In genomic region chr22:23685205-23685784, GRCh38 we compare ENCODE assay signal across 21 cellular contexts. TPM values are rescaled to one million over a fixed set of nuclear protein-coding genes. Genes with fewer than 3 reads are reported as not detected.
DNase-seq lines count a peak whose midpoint lies in the region; ATAC-seq and TF ChIP-seq lines count a peak whose summit lies in the region.
"Had no signal": no experiment of that assay in that cellular context is flagged by ENCODE, and none has a peak within 500 bp of the region (broad histone marks: within the 10 kb centered on the region; RNA-seq: fewer than 3 reads in every experiment).

No MANE protein-coding gene starts in this region.

- H3K9me3 ChIP-seq in IMR-90 (ENCODE audit: control insufficient read depth, insufficient read depth, low read length): no peaks in the 10 kb centered on the region
- no peaks in the 10 kb centered on the region for H3K9me3 ChIP-seq in mesenchymal stem cell (ENCODE audit: control insufficient read depth, low read length)
- no peaks in the 10 kb centered on the region for H3K9me3 ChIP-seq in mucosa of descending colon
- H3K9me3 ChIP-seq: body of pancreas, prostate gland, upper lobe of right lung had no signal

- no peaks in the 10 kb centered on the region for H3K27me3 Mint-ChIP-seq in effector memory CD8-positive, alpha-beta T cell
- H3K27me3 Mint-ChIP-seq: naive B cell had no signal

- no peak overlapping the region for H4K91ac ChIP-seq in IMR-90 (ENCODE audit: insufficient read depth, low read depth, low read length)
- H4K91ac ChIP-seq in mesenchymal stem cell (ENCODE audit: low read length): no peak overlapping the region

- POLR2A ChIA-PET in IMR-90 (lab: Charles Lee; ENCODE audit: unreplicated experiment): interaction anchor here (0.6 kb wide), 1 partner anchor 523 kb away, joined by 8 read pairs; no protein-coding TSS in a partner anchor

- H3K4ac ChIP-seq in IMR-90 (ENCODE audit: low read depth, low read length) (no peak overlapping the region), mesenchymal stem cell (ENCODE audit: low read depth in 1 of 2, low read length in 2 of 2) (no peak overlapping the region)

- no peak overlapping the region for H3K27ac ChIP-seq in IMR-90 (ENCODE audit: insufficient read depth, low read length)
- no peak overlapping the region for H3K27ac ChIP-seq in mesenchymal stem cell (ENCODE audit: low read length, poor library complexity, severe bottlenecking)
- H3K27ac ChIP-seq: body of pancreas, C4-2B, prostate gland, upper lobe of right lung had no signal

- no peak for TF ChIP-seq POLR2A in IMR-90 (IDR thresholded peaks at IDR 0.05; ENCODE audit: low read depth, low read length)

- H3K4me2 ChIP-seq in IMR-90 (ENCODE audit: low read depth, low read length) (no peak overlapping the region), mesenchymal stem cell (ENCODE audit: low read length, poor library complexity, severe bottlenecking) (no peak overlapping the region)

- dilution Hi-C loops in IMR-90 (cut with HindIII; ENCODE audit: low sequenced_read_pairs, unreplicated experiment): no loop called here

- H3K4me3 ChIP-seq in IMR-90 (ENCODE audit: insufficient read depth, low read depth, low read length) (no peak overlapping the region), mesenchymal stem cell (ENCODE audit: insufficient read depth in 1 of 2, low read depth in 1 of 2, low read length in 2 of 2) (no peak overlapping the region), mucosa of descending colon (no peak overlapping the region)
- H3K4me3 ChIP-seq: body of pancreas, prostate gland, upper lobe of right lung had no signal

- in situ Hi-C loops in IMR-90 (cut with MboI; ENCODE audit: low sequenced_read_pairs): no loop called here

- DNase-seq in AG20443 (ENCODE audit: low spot score): peak; percentile 63
- peak; percentile 33 for DNase-seq in IMR-90
- no peak for DNase-seq in effector memory CD8-positive, alpha-beta T cell
- DNase-seq in mesenchymal stem cell: peak; percentile 13
- no peak for DNase-seq in amygdala (lab: John Stamatoyannopoulos, UW)
- DNase-seq in HK-2 (ENCODE audit: unreplicated experiment): no peak
- DNase-seq in mucosa of descending colon: no peak
- DNase-seq: kidney glomerular epithelial cell; naive B cell; NCI-H1436 treated with DMSO at 0.1 percent for 48 hours; PC-3; stimulated activated CD4-positive, alpha-beta T cell treated with anti-CD3 and anti-CD28 coated beads, Interleukin-2, amount 100 ng/mL, for 24 hours; stimulated activated CD8-positive, alpha-beta memory T cell treated with anti-CD3 and anti-CD28 coated beads, Interleukin-4, amount 100 ng/mL, for 48 hours; upper lobe of right lung had no signal

- H2AK5ac ChIP-seq in IMR-90 (ENCODE audit: low read depth, low read length): no peak overlapping the region
- H2AK5ac ChIP-seq in mesenchymal stem cell (ENCODE audit: low read length, severe bottlenecking): no peak overlapping the region

- H2BK120ac ChIP-seq in IMR-90 (ENCODE audit: low read depth, low read length) (no peak overlapping the region), mesenchymal stem cell (ENCODE audit: low read depth, low read length) (no peak overlapping the region)

- H4K8ac ChIP-seq in IMR-90 (ENCODE audit: low read depth in 2 of 2, low read length in 2 of 2): no peak overlapping the region
- no peak overlapping the region for H4K8ac ChIP-seq in mesenchymal stem cell (ENCODE audit: low read length)

- no peak overlapping the region for H3K14ac ChIP-seq in IMR-90 (replicated peaks; ENCODE audit: low read depth, low read length)
- H3K14ac ChIP-seq in mesenchymal stem cell (ENCODE audit: low read length in 2 of 2): peak overlapping the region in 1 of 2 experiments; percentile 41

- CTCF ChIA-PET in IMR-90 (lab: Yijun Ruan, JAX): interaction anchor here (0.5 kb wide), 1 partner anchor 181 kb away, joined by 4 read pairs; no protein-coding TSS in a partner anchor

- no peak overlapping the region for H2BK5ac ChIP-seq in IMR-90 (ENCODE audit: low read depth, low read length, poor library complexity, severe bottlenecking)
- no peak overlapping the region for H2BK5ac ChIP-seq in mesenchymal stem cell (ENCODE audit: low read depth, low read length, poor library complexity, severe bottlenecking)

- H2AFZ ChIP-seq in IMR-90 (replicated peaks; ENCODE audit: low read length, poor library complexity): no peak overlapping the region
- no peak overlapping the region for H2AFZ ChIP-seq in mesenchymal stem cell (ENCODE audit: low read depth, low read length)

- no peak for TF ChIP-seq RAD21 in IMR-90 (IDR thresholded peaks at IDR 0.05; ENCODE audit: low read length)

- H3K4me1 ChIP-seq in IMR-90 (ENCODE audit: control insufficient read depth, insufficient read depth, low read length) (no peaks in the 10 kb centered on the region), mesenchymal stem cell (ENCODE audit: control insufficient read depth, insufficient read depth, low read depth, low read length) (no peaks in the 10 kb centered on the region), mucosa of descending colon (ENCODE audit: low read depth) (no peaks in the 10 kb centered on the region)
- H3K4me1 ChIP-seq: body of pancreas, prostate gland, upper lobe of right lung had no signal

- no peak overlapping the region for H2BK20ac ChIP-seq in IMR-90 (ENCODE audit: low read depth, low read length)

- H3K4me3 Mint-ChIP-seq in effector memory CD8-positive, alpha-beta T cell: no peak overlapping the region

- H3K9me1 ChIP-seq in IMR-90 (ENCODE audit: insufficient read depth, low read length): peaks cover 11% of the 10 kb centered on the region; the same call in 1 of the 2 replicates

- H3K27ac Mint-ChIP-seq in effector memory CD8-positive, alpha-beta T cell: peak overlapping the region; percentile 10 to 11
- H3K27ac Mint-ChIP-seq: activated T-helper 2 cell treated with anti-CD3 and anti-CD28 coated beads, Interferon-gamma antibody, Interleukin-2, Interleukin-4, amounts not matched to agents 10 μg/mL and 5 μg/mL and 100 μg/mL, durations not matched to agents 14 hours and 24 hours and 36 hours had no signal

- H2AK9ac ChIP-seq in IMR-90 (replicated peaks; ENCODE audit: low read depth, low read length, poor library complexity): no peak overlapping the region

- no peak overlapping the region for H2BK12ac ChIP-seq in mesenchymal stem cell (ENCODE audit: low read length in 2 of 2)

- WGBS in IMR-90 (ENCODE audit: extremely low coverage in 2 of 2, insufficient read length in 1 of 2), 2 experiments: 92% methylated on average over 2 of the region's 5 CpGs; no CpG with 5 or more reads in 1 of the 2 experiments
- 93% methylated on average over 5 of the region's 5 CpGs for WGBS in mesenchymal stem cell

- intact Hi-C loops in IMR-90 (cut with micrococcal nuclease): no loop called here
- intact Hi-C loops in mucosa of descending colon (cut with DNase I, micrococcal nuclease): no loop called here

- H3K56ac ChIP-seq in IMR-90 (ENCODE audit: extremely low read depth, insufficient read depth, low read length): no peak overlapping the region

- H3K36me3 ChIP-seq in IMR-90 (ENCODE audit: control insufficient read depth, insufficient read depth, low read length) (peaks cover 14% of the 10 kb centered on the region; the same call in 1 of the 2 replicates), mesenchymal stem cell (ENCODE audit: control insufficient read depth in 1 of 2, insufficient read depth in 2 of 2, low read depth in 1 of 2, low read length in 2 of 2) (peaks cover 15 to 29% of the 10 kb centered on the region in 2 experiments), mucosa of descending colon (ENCODE audit: low read depth) (no peaks in the 10 kb centered on the region)
- H3K36me3 ChIP-seq: prostate gland had no signal

- peak; percentile 71 for ATAC-seq in IMR-90 (ENCODE audit: low read depth)
- ATAC-seq in effector memory CD8-positive, alpha-beta T cell (replicated peaks): no peak
- no peak for ATAC-seq in HG03196 (IDR thresholded peaks at IDR 0.05; ENCODE audit: unreplicated experiment)
- ATAC-seq in mucosa of descending colon: no peak
- ATAC-seq: body of pancreas, PC-3, upper lobe of right lung had no signal

- no peaks in the 10 kb centered on the region for H3K4me1 Mint-ChIP-seq in effector memory CD8-positive, alpha-beta T cell (ENCODE audit: low read depth in 2 of 2)

- H3K9ac ChIP-seq in IMR-90 (ENCODE audit: low read depth, low read length) (no peak overlapping the region), mesenchymal stem cell (ENCODE audit: low read length) (no peak overlapping the region)

- TF ChIP-seq CTCF in IMR-90 (conservative IDR thresholded peaks at IDR 0.05; ENCODE audit: low read depth, low read length) (no peak), mucosa of descending colon (IDR thresholded peaks at IDR 0.05) (no peak)

- H3K27me3 ChIP-seq in IMR-90 (ENCODE audit: control insufficient read depth, insufficient read depth, low read length) (no peaks in the 10 kb centered on the region), mesenchymal stem cell (ENCODE audit: control insufficient read depth in 1 of 2, insufficient read depth in 1 of 2, low read length in 2 of 2) (no peaks in the 10 kb centered on the region)
- H3K27me3 ChIP-seq: body of pancreas, upper lobe of right lung had no signal

- H4K5ac ChIP-seq in IMR-90 (ENCODE audit: low read depth, low read length): no peak overlapping the region

- BruUV-seq in IMR-90 (replicated peaks; lab: Mats Ljungman, UMichigan): no TSS peak

- H3K9me3 Mint-ChIP-seq in effector memory CD8-positive, alpha-beta T cell: no peaks in the 10 kb centered on the region
- H3K9me3 Mint-ChIP-seq: activated T-helper 2 cell treated with anti-CD3 and anti-CD28 coated beads, Interferon-gamma antibody, Interleukin-2, Interleukin-4, amounts not matched to agents 10 μg/mL and 5 μg/mL and 100 μg/mL, durations not matched to agents 14 hours and 24 hours and 36 hours; naive B cell had no signal

- H3K23ac ChIP-seq in IMR-90 (ENCODE audit: low read depth, low read length): no peak overlapping the region; the same call in 1 of the 2 replicates
- peak overlapping the region in 1 of 2 experiments; percentile 78 for H3K23ac ChIP-seq in mesenchymal stem cell (ENCODE audit: low read length in 2 of 2)

- peaks cover 10% of the 10 kb centered on the region; the same call in 1 of the 2 replicates for H4K20me1 ChIP-seq in IMR-90 (ENCODE audit: insufficient read depth, low read length)

- H3K18ac ChIP-seq in IMR-90 (ENCODE audit: low read depth, low read length) (no peak overlapping the region), mesenchymal stem cell (ENCODE audit: low read depth in 1 of 2, low read length in 2 of 2) (peak overlapping the region in 1 of 2 experiments; percentile 41)

- H3K79me1 ChIP-seq in IMR-90 (ENCODE audit: low read depth in 1 of 2, low read length in 2 of 2): peaks cover 0 to 5% of the 10 kb centered on the region in 2 experiments; a peak in 1 of 4 replicates
- peaks cover 3% of the 10 kb centered on the region for H3K79me1 ChIP-seq in mesenchymal stem cell (replicated peaks; ENCODE audit: low read length, poor library complexity, severe bottlenecking)

- peaks cover 3% of the 10 kb centered on the region for H3K36me3 Mint-ChIP-seq in effector memory CD8-positive, alpha-beta T cell (ENCODE audit: insufficient read depth)

- H2BK15ac ChIP-seq in IMR-90 (ENCODE audit: low read depth, low read length) (no peak overlapping the region), mesenchymal stem cell (ENCODE audit: low read depth, poor library complexity, severe bottlenecking) (no peak overlapping the region)

RNA-seq across cellular contexts. Expression of gene RGL4, which starts 5.5 kb away (rescaled TPM):
- total RNA-seq in IMR-90 (2012; rRNA removed) (not detected in 2 replicates), mucosa of descending colon (under 1 TPM in 2 of 3 donors, not detected in 1; 0.29 to 0.34 TPM)
- polyA plus RNA-seq in IMR-90 (2012; rRNA removed): not detected in 2 replicates
- not detected in 2 replicates for polyA plus RNA-seq in IMR-90 (2012; cell fraction: cytosol; rRNA removed)
- not detected in 2 replicates for polyA plus RNA-seq in IMR-90 (2012; cell fraction: nucleus; rRNA removed; ENCODE audit: low replicate concordance)
- not detected for polyA plus RNA-seq in mesenchymal stem cell (2013, experiment 1 of 2)
- not detected for polyA plus RNA-seq in mesenchymal stem cell (2013, experiment 2 of 2)
- total RNA-seq: body of pancreas, glomerular endothelial cell, PC-3 had no signal

RNA-seq across cellular contexts. Expression of gene DRICH1, which starts 53.2 kb away (rescaled TPM):
- under 0.01 TPM in 1 of 2 replicates, not detected in the other for total RNA-seq in IMR-90 (2012; rRNA removed)
- 0.13 and 0.14 TPM in 2 replicates for polyA plus RNA-seq in IMR-90 (2012; rRNA removed)
- polyA plus RNA-seq in IMR-90 (2012; cell fraction: cytosol; rRNA removed): not detected in 2 replicates
- 0.78 and 1.9 TPM in 2 replicates for polyA plus RNA-seq in IMR-90 (2012; cell fraction: nucleus; rRNA removed; ENCODE audit: low replicate concordance)
- 0.11 TPM for polyA plus RNA-seq in mesenchymal stem cell (2013, experiment 1 of 2)
- polyA plus RNA-seq in mesenchymal stem cell (2013, experiment 2 of 2): 0.07 TPM
- 1 to 10 TPM in 1 of 3 donors, under 1 TPM in 2; 0.65 to 1.9 (median 0.85) TPM for total RNA-seq in mucosa of descending colon
- total RNA-seq: body of pancreas, glomerular endothelial cell, NCI-H460 had no signal

Comparison
In these comparisons a context has a peak if more than half of its experiments do, and no peak if none do; other contexts are left out.
1. DNase-seq: peak in AG20443 (single experiment), IMR-90 (single experiment) and mesenchymal stem cell (single experiment); none in effector memory CD8-positive, alpha-beta T cell (0 of 3), amygdala (0 of 56), HK-2 (single experiment) and mucosa of descending colon (0 of 3).